In genomic region chr1:147725685-147726084, GRCh38 we compare ENCODE assay signal across 6 cellular contexts. TPM values are rescaled to one million over a fixed set of nuclear protein-coding genes. Genes with fewer than 3 reads are reported as not detected.
"Had no signal": no experiment of that assay in that cellular context is flagged by ENCODE, and none has a peak within 500 bp of the region (broad histone marks: within the 10 kb centered on the region; RNA-seq: fewer than 3 reads in every experiment).

No MANE protein-coding gene starts in this region.

- DNase-seq: HCEC 1CT, IMR-90, KG1 had no signal

- H3K4me3 Mint-ChIP-seq: GM23338 had no signal

- H3K4me3 ChIP-seq: GM23338, K562 had no signal

- H3K27ac Mint-ChIP-seq: GM23338 had no signal

- ATAC-seq: K562 had no signal

- FAIRE-seq: HTR-8/SVneo, K562 had no signal

- H3K9me3 Mint-ChIP-seq: GM23338 had no signal

- H2AFZ ChIP-seq: GM23338 had no signal

RNA-seq across cellular contexts. Expression of gene GJA5, which starts 34.7 kb away (rescaled TPM):
- total RNA-seq: IMR-90 had no signal
- polyA plus RNA-seq: IMR-90 had no signal
